8 cellular contexts compared by ENCODE assay signal in the genomic region with DNA sequence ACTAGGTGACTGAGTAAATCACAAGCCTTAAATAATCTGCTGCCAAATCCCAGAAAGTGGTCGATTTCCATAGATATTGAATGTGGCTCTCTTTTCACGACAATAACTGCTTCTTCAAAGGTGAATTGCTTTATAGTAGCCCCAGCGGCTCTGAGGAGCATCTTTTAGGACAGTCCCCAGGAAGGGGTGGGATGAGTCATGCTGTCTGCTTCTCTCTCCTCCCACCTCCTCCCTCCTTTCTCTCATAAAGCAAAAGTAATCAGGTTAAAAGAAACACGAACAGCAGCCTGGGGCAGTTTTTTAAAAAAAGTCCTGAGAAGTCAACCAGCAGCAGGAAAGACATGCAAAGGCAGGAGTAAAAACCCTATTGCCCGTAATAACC. TPM values are rescaled to one million over a fixed set of nuclear protein-coding genes. Genes with fewer than 3 reads are reported as not detected.
DNase-seq lines count a peak whose midpoint lies in the region; ATAC-seq, FAIRE-seq and TF ChIP-seq lines count a peak whose summit lies in the region.

No MANE protein-coding gene starts in this region.

- ATAC-seq in GM21367 (IDR thresholded peaks at IDR 0.05; ENCODE audit: unreplicated experiment) (no peak), GM19324 (IDR thresholded peaks at IDR 0.05; ENCODE audit: low FRiP score, unreplicated experiment) (no peak)

- H3K27ac Mint-ChIP-seq in astrocyte (ENCODE audit: unreplicated experiment) = no peak overlapping the region

- H3K4me2 ChIP-seq in astrocyte (ENCODE audit: low read length) = peak overlapping the region; percentile 97

- H3K9ac ChIP-seq in astrocyte (ENCODE audit: low read length) = peak overlapping the region; percentile 90
- peak overlapping the region; percentile 85 for H3K9ac ChIP-seq in mucosa of stomach (ENCODE audit: low read length)

- H3K27me3 Mint-ChIP-seq in astrocyte (ENCODE audit: low read depth, unreplicated experiment) = peaks cover 4% of the 10 kb centered on the region

- no peaks in the 10 kb centered on the region for H3K9me3 ChIP-seq in astrocyte (ENCODE audit: insufficient read depth, low read depth, low read length)
- no peaks in the 10 kb centered on the region for H3K9me3 ChIP-seq in mucosa of stomach (ENCODE audit: control insufficient read depth, low read length)

- H3K4me1 Mint-ChIP-seq in astrocyte (ENCODE audit: low read depth, unreplicated experiment) = peaks cover 17% of the 10 kb centered on the region

- H3K27ac ChIP-seq in astrocyte (ENCODE audit: low read depth, low read length) = peak overlapping the region; percentile 61
- peak overlapping the region; percentile 56 for H3K27ac ChIP-seq in temporal lobe (ENCODE audit: low read depth, low read length)

- no peak for FAIRE-seq in astrocyte (lab: Jason Lieb, UNC)

- H3K4me3 Mint-ChIP-seq in astrocyte (ENCODE audit: unreplicated experiment) = no peak overlapping the region

- H3K79me2 ChIP-seq in astrocyte (ENCODE audit: insufficient read depth, low read length) = peaks cover 5% of the 10 kb centered on the region

- DNase-seq in activated gamma-delta T cell treated with Interleukin-2 at 50 U/mL for 16 hours (peak; percentile 58), activated gamma-delta T cell (lab: John Stamatoyannopoulos, UW) (no peak), SW480 (ENCODE audit: low spot score) (peak; percentile 46), astrocyte (ENCODE audit: low read depth) (peak; percentile 49)

- H4K20me1 ChIP-seq in astrocyte (ENCODE audit: insufficient read depth, low read length) = peaks cover 19% of the 10 kb centered on the region

- no peak for TF ChIP-seq CTCF in astrocyte (IDR thresholded peaks at IDR 0.05; ENCODE audit: insufficient read depth, low read depth, low read length)

- H3K4me1 ChIP-seq in astrocyte (ENCODE audit: insufficient read depth, low read length) (peaks cover 19% of the 10 kb centered on the region), mucosa of stomach (ENCODE audit: control insufficient read depth, insufficient read depth, low read length) (peaks cover 27% of the 10 kb centered on the region)

- H3K36me3 ChIP-seq in astrocyte (ENCODE audit: insufficient read depth, low read length) = no peaks in the 10 kb centered on the region
- H3K36me3 ChIP-seq in mucosa of stomach (ENCODE audit: control insufficient read depth, insufficient read depth, low read length) = no peaks in the 10 kb centered on the region

- no peaks in the 10 kb centered on the region for H3K9me3 Mint-ChIP-seq in astrocyte (ENCODE audit: unreplicated experiment)

- H3K27me3 ChIP-seq in astrocyte (ENCODE audit: insufficient read depth, low read length) = no peaks in the 10 kb centered on the region
- H3K27me3 ChIP-seq in mucosa of stomach (ENCODE audit: control insufficient read depth, insufficient read depth, low read length) = no peaks in the 10 kb centered on the region

- peak overlapping the region; percentile 29 for H2AFZ ChIP-seq in astrocyte (ENCODE audit: low read depth, low read length)

- peaks cover 2% of the 10 kb centered on the region for H3K36me3 Mint-ChIP-seq in astrocyte (ENCODE audit: low read depth, unreplicated experiment)

- H3K4me3 ChIP-seq in astrocyte (ENCODE audit: insufficient read depth, low read depth, low read length) = peak overlapping the region; percentile 84
- H3K4me3 ChIP-seq in mucosa of stomach (ENCODE audit: low read length) = no peak overlapping the region

RNA-seq across cellular contexts. Expression of a gene that starts 1.8 kb away (rescaled TPM):
- 6.2 and 7.5 TPM in 2 replicates for total RNA-seq in astrocyte
- total RNA-seq in temporal lobe = 42.0 TPM

RNA-seq across cellular contexts. Expression of a gene that starts 18.1 kb away (rescaled TPM):
- total RNA-seq in astrocyte (56.2 and 59.2 TPM in 2 replicates), temporal lobe (16.7 TPM)
